ENCODE assay signal across 24 cellular contexts in the genomic region with DNA sequence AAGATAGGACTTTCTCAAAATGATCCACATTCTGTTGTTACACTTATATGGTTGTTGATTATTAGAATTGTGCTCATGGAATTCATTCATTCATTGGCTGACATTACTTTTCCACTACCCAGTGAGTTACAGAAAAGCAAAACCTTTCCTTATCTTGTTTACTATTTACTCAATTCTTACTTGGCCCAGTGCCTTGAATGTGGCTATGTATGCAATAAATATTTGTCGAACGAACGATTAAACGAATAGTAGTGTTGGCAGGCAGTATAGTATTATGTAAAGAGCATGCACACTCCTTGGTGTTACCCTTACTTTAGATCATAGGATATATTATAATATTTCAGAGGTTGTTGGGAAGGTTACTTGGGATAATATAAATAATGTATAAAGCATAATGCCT.
"Had no signal": no experiment of that assay in that cellular context is flagged by ENCODE, and none has a peak within 500 bp of the region (broad histone marks: within the 10 kb centered on the region; RNA-seq: fewer than 3 reads in every experiment).

No MANE protein-coding gene starts in this region.

- H3K4me3 Mint-ChIP-seq: endodermal cell; naive thymus-derived CD4-positive, alpha-beta T cell; neural crest cell; stimulated activated effector memory CD8-positive, alpha-beta T cell treated with anti-CD3 and anti-CD28 coated beads, Interleukin-12 subunit alpha, Interleukin-12 subunit beta, amount 100 ng/mL, for 72 hours; stimulated activated naive CD8-positive, alpha-beta T cell treated with anti-CD3 and anti-CD28 coated beads, Interleukin-15, amount 100 ng/mL, for 72 hours had no signal

- H3K27ac Mint-ChIP-seq: endodermal cell; stimulated activated effector memory CD8-positive, alpha-beta T cell treated with anti-CD3 and anti-CD28 coated beads, Interleukin-12 subunit alpha, Interleukin-12 subunit beta, amount 100 ng/mL, for 72 hours; stimulated activated naive CD8-positive, alpha-beta T cell treated with anti-CD3 and anti-CD28 coated beads, Interleukin-15, amount 100 ng/mL, for 72 hours had no signal

- H3K9me3 Mint-ChIP-seq: neural crest cell; stimulated activated effector memory CD8-positive, alpha-beta T cell treated with anti-CD3 and anti-CD28 coated beads, Interleukin-12 subunit alpha, Interleukin-12 subunit beta, amount 100 ng/mL, for 72 hours; stimulated activated naive CD8-positive, alpha-beta T cell treated with anti-CD3 and anti-CD28 coated beads, Interleukin-15, amount 100 ng/mL, for 72 hours had no signal

- DNase-seq: effector CD4-positive, alpha-beta T cell; endodermal cell; erythroblast; foreskin melanocyte; head of caudate nucleus; kidney; left colon; left ventricle myocardium superior; naive thymus-derived CD4-positive, alpha-beta T cell; ovary; right cardiac atrium; stimulated activated CD4-positive, alpha-beta T cell treated with anti-CD3 and anti-CD28 coated beads, Interleukin-4, amount 100 ng/mL, for 1 hour; stimulated activated CD8-positive, alpha-beta memory T cell treated with anti-CD3 and anti-CD28 coated beads, Interleukin-4, amount 100 ng/mL, for 48 hours; stimulated activated naive CD8-positive, alpha-beta T cell treated with anti-CD3 and anti-CD28 coated beads, Interleukin-15, amount 100 ng/mL, for 72 hours; testis; upper lobe of right lung had no signal

- ATAC-seq: left colon; left ventricle myocardium superior; naive thymus-derived CD4-positive, alpha-beta T cell; right cardiac atrium; stimulated activated effector memory CD8-positive, alpha-beta T cell treated with anti-CD3 and anti-CD28 coated beads, Interleukin-12 subunit alpha, Interleukin-12 subunit beta, amount 100 ng/mL, for 72 hours; stimulated activated naive CD8-positive, alpha-beta T cell treated with anti-CD3 and anti-CD28 coated beads, Interleukin-15, amount 100 ng/mL, for 72 hours; upper lobe of right lung had no signal

- H3K4me3 ChIP-seq: coronary artery, hepatocyte, lung, ovary, testis, tibial nerve, upper lobe of right lung, vagina had no signal

- H3K27ac ChIP-seq: coronary artery, hepatocyte, ovary, testis, tibial nerve, upper lobe of right lung, vagina had no signal

- FAIRE-seq: endothelial cell of umbilical vein, kidney had no signal

- H3K36me3 ChIP-seq: ovary had no signal

- H3K4me1 ChIP-seq: testis, upper lobe of right lung had no signal

- H3K27me3 ChIP-seq: hepatocyte, ovary, testis, tibial nerve, upper lobe of right lung, vagina had no signal

- H3K9me3 ChIP-seq: ovary, testis, upper lobe of right lung, vagina had no signal

- H3K27me3 Mint-ChIP-seq: naive thymus-derived CD4-positive, alpha-beta T cell; stimulated activated naive CD8-positive, alpha-beta T cell treated with anti-CD3 and anti-CD28 coated beads, Interleukin-15, amount 100 ng/mL, for 72 hours had no signal
